Comparison of ENCODE assay signal across 1 cellular context in the genomic region with DNA sequence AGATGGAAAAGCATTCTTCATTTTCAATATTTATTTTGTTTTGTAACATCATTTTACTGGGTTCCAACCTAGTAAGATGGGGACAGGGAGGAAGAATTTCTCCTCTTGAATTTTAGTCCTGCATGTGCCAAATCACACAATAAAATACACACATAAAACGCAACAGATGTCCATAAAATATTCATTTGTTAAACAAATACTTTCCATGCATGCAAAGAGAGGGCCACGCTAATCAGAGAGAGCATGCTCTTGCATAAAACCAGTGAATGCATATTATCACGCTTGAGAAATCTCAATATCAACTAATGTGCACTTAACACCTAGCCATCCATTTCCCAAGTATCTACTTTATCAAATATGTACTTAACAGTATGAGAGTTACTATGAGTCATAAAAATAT.
TF ChIP-seq lines count a peak whose summit lies in the region.

No MANE protein-coding gene starts in this region.

TF ChIP-seq in IMR-90, 13 proteins besides CTCF, POLR2A, EP300 and RAD21 (continued from another document):
- TF ChIP-seq FOS (IDR thresholded peaks at IDR 0.05; ENCODE audit: low read depth, low read length) (no peak), MAZ (IDR thresholded peaks at IDR 0.05; ENCODE audit: borderline replicate concordance, low read depth, low read length) (no peak), MAFK (IDR thresholded peaks at IDR 0.05; ENCODE audit: low read depth, low read length) (no peak), NFE2L2 (IDR thresholded peaks at IDR 0.05; ENCODE audit: low read depth, low read length) (no peak), BHLHE40 (IDR thresholded peaks at IDR 0.05; ENCODE audit: low read depth, low read length) (no peak)
